Comparison of ENCODE assay signal across 18 cellular contexts in the genomic region with DNA sequence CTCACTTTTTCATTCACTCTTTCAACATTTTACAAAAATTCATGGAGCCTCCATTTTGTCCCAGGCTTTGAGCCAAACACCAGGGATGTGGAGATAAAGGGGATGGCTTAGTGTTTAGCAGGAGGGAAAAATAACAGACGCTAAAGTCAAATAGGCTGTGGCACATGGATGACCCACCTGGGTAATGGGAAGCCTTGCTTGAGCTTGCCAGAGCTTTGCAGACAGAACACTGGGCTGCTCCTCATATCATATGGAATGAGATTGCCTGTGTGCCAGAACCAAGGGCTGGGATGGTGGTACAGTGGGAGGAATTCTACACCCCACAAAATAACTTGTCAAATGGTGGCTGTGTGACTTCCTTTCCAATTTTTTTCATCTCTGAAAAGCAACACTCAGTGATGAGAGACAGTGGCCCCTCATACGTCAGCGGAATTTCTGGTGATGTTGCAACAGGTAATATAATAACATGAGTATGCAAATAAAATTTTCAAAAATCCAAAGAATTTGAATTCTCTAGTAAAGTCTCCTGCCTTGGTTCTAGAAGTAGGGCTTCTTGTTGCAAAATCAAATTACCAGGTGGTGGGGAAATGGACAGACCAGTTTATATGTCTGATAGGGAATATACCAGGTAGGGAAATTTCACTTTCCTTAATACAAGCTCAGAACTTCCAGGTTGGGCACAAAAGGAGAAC.
A peak's percentile ranks its signal among the peaks of the same experiment; 100 is the strongest.
DNase-seq lines count a peak whose midpoint lies in the region; ATAC-seq and TF ChIP-seq lines count a peak whose summit lies in the region.
"Had no signal": no experiment of that assay in that cellular context is flagged by ENCODE, and none has a peak within 500 bp of the region (broad histone marks: within the 10 kb centered on the region; RNA-seq: fewer than 3 reads in every experiment).

No MANE protein-coding gene starts in this region.

- no peak overlapping the region for H2AFZ ChIP-seq in trophoblast cell (ENCODE audit: insufficient read depth, low read length, poor library complexity)
- H2AFZ ChIP-seq: GM23248 had no signal

- TF ChIP-seq CTCF in brain microvascular endothelial cell (IDR thresholded peaks at IDR 0.05; ENCODE audit: low read depth, low read length, missing control alignments), result no peak

- H3K27ac ChIP-seq in brain microvascular endothelial cell, result no peak overlapping the region
- H3K27ac ChIP-seq in trophoblast cell (ENCODE audit: low read depth, low read length), result no peak overlapping the region
- H3K27ac ChIP-seq: GM23248 had no signal

- no peak overlapping the region for H2AK5ac ChIP-seq in trophoblast cell (ENCODE audit: low read length)

- no peak overlapping the region for H3K23ac ChIP-seq in trophoblast cell (ENCODE audit: low read length)

- no peaks in the 10 kb centered on the region for H3K79me1 ChIP-seq in trophoblast cell (ENCODE audit: low read length)

- H2BK5ac ChIP-seq in trophoblast cell (ENCODE audit: low read depth, low read length, poor library complexity), result no peak overlapping the region

- no peaks in the 10 kb centered on the region for H3K79me2 ChIP-seq in trophoblast cell (ENCODE audit: control insufficient read depth, insufficient read depth, low read length, poor library complexity)

- H3K9me3 ChIP-seq in trophoblast cell (ENCODE audit: insufficient read depth, low read depth, low read length), result no peaks in the 10 kb centered on the region
- H3K9me3 ChIP-seq: BE2C had no signal

- in situ Hi-C loops in brain microvascular endothelial cell (cut with HindIII; ENCODE audit: low pct_ligation_motif_present, low sequenced_read_pairs), result no loop called here

- H3K4me1 ChIP-seq in trophoblast cell (ENCODE audit: control insufficient read depth in 1 of 2, insufficient read depth in 2 of 2, low read length in 2 of 2), result no peaks in the 10 kb centered on the region
- H3K4me1 ChIP-seq: BE2C had no signal

- no peak overlapping the region for H3K4me2 ChIP-seq in trophoblast cell (ENCODE audit: low read length)

- no CpG with 5 or more reads among the region's 3 CpGs for WGBS in trophoblast cell (ENCODE audit: extremely low coverage, insufficient coverage, insufficient read length)

- peak; percentile 64 for DNase-seq in HS-5 (ENCODE audit: low read depth)
- peak; percentile 70 for DNase-seq in NCI-H226
- DNase-seq in brain microvascular endothelial cell, result peak; percentile 7
- peak; percentile 18 to 69 for DNase-seq in trophoblast cell
- DNase-seq in NK-92 treated with Interleukin-12 subunit alpha and Interleukin-12 subunit beta, amount 100 ng/mL, for 24 hours (lab: John Stamatoyannopoulos, UW), result no peak
- DNase-seq: BE2C; Calu3; CD4-positive, alpha-beta memory T cell; GM23248; Kasumi-1; NCI-H1436; NCI-H2029; NCI-H2171; NCI-H446 treated with DMSO at 0.1 percent for 48 hours; NCI-H82; T-helper 1 cell had no signal

- ATAC-seq in GM21717 (IDR thresholded peaks at IDR 0.05; ENCODE audit: unreplicated experiment) (no peak), HG03571 (IDR thresholded peaks at IDR 0.05; ENCODE audit: unreplicated experiment) (no peak)

- no peak overlapping the region for H3K14ac ChIP-seq in trophoblast cell (ENCODE audit: low read length)

- H3K4ac ChIP-seq in trophoblast cell (ENCODE audit: low read depth, low read length), result no peak overlapping the region

- H2BK12ac ChIP-seq in trophoblast cell (ENCODE audit: low read length), result no peak overlapping the region

- H4K91ac ChIP-seq in trophoblast cell (ENCODE audit: low read depth, low read length), result no peak overlapping the region

- no peak overlapping the region for H4K8ac ChIP-seq in trophoblast cell (ENCODE audit: low read depth, low read length)

- H4K12ac ChIP-seq in trophoblast cell (ENCODE audit: low read depth, low read length), result no peak overlapping the region

- no peak overlapping the region for H2BK120ac ChIP-seq in trophoblast cell (ENCODE audit: insufficient read depth, low read length, poor library complexity)

- H3K36me3 ChIP-seq in brain microvascular endothelial cell (replicated peaks), result no peaks in the 10 kb centered on the region
- no peaks in the 10 kb centered on the region for H3K36me3 ChIP-seq in trophoblast cell (ENCODE audit: control insufficient read depth in 1 of 2, insufficient read depth in 2 of 2, low read length in 2 of 2)
- H3K36me3 ChIP-seq: BE2C had no signal

- H3K18ac ChIP-seq in trophoblast cell (ENCODE audit: low read length), result no peak overlapping the region

- H3K9ac ChIP-seq in trophoblast cell (ENCODE audit: low read length), result no peak overlapping the region
- H3K9ac ChIP-seq: GM23248 had no signal

- H3K4me3 ChIP-seq in brain microvascular endothelial cell (ENCODE audit: low read depth, low read length) (no peak overlapping the region), trophoblast cell (ENCODE audit: low read depth, low read length) (no peak overlapping the region)
- H3K4me3 ChIP-seq: GM23248 had no signal

- H3K27me3 ChIP-seq in brain microvascular endothelial cell (replicated peaks), result no peaks in the 10 kb centered on the region
- H3K27me3 ChIP-seq in trophoblast cell (ENCODE audit: insufficient read depth, low read length), result no peaks in the 10 kb centered on the region
- H3K27me3 ChIP-seq: BE2C had no signal
